In genomic region chr10:33116293-33116697, GRCh38 we compare ENCODE assay signal across 8 cellular contexts.
A peak's percentile ranks its signal among the peaks of the same experiment; 100 is the strongest.
DNase-seq lines count a peak whose midpoint lies in the region; ATAC-seq, FAIRE-seq and TF ChIP-seq lines count a peak whose summit lies in the region.

No MANE protein-coding gene starts in this region.

- no peak overlapping the region for H3K9ac ChIP-seq in neural cell (ENCODE audit: low read length)

- peak; percentile 54 for DNase-seq in ACHN
- DNase-seq in GM06990 (ENCODE audit: extremely low read depth, insufficient read length), result no peak
- peak; percentile 82 for DNase-seq in RCC 7860 (ENCODE audit: low spot score)
- no peak for DNase-seq in epithelial cell of esophagus (ENCODE audit: low read depth)
- no peak for DNase-seq in GF-D8 (lab: John Stamatoyannopoulos, UW)
- no peak for DNase-seq in NCI-H187 (lab: John Stamatoyannopoulos, UW)

- no peak for TF ChIP-seq EP300 in neural cell (conservative IDR thresholded peaks at IDR 0.05; ENCODE audit: poor library complexity, severe bottlenecking)

- TF ChIP-seq RAD21 in neural cell (conservative IDR thresholded peaks at IDR 0.05), result peak; percentile 48

- no peaks in the 10 kb centered on the region for H3K9me3 ChIP-seq in neural cell (ENCODE audit: low read length)

- H3K4me3 ChIP-seq in GM06990 (replicated peaks; ENCODE audit: low read depth, low read length) (no peak overlapping the region), epithelial cell of esophagus (ENCODE audit: low read length) (no peak overlapping the region), neural cell (ENCODE audit: low read length) (no peak overlapping the region)

- no peaks in the 10 kb centered on the region for H3K9me2 ChIP-seq in neural cell (ENCODE audit: insufficient read depth, low read length)

- H3K36me3 ChIP-seq in GM06990 (ENCODE audit: control insufficient read depth, insufficient read depth, low read length), result no peaks in the 10 kb centered on the region
- H3K36me3 ChIP-seq in neural cell (ENCODE audit: insufficient read depth, low read length), result no peaks in the 10 kb centered on the region

- in situ Hi-C loops in ACHN (cut with HindIII; ENCODE audit: low pct_ligation_motif_present, low pct_unique_long_range_greater_than_20kb, low sequenced_read_pairs), result no loop called here

- H2AFZ ChIP-seq in neural cell (ENCODE audit: low read depth, low read length), result no peak overlapping the region

- no peaks in the 10 kb centered on the region for H3K79me2 ChIP-seq in neural cell (replicated peaks; ENCODE audit: insufficient read depth, low read length)

- no peak for ATAC-seq in GM21723 (IDR thresholded peaks at IDR 0.05; ENCODE audit: unreplicated experiment)

- no peaks in the 10 kb centered on the region for H4K20me1 ChIP-seq in neural cell (ENCODE audit: insufficient read depth)

- H3F3A ChIP-seq in neural cell (ENCODE audit: insufficient read depth, low read length, poor library complexity, severe bottlenecking), result no peaks in the 10 kb centered on the region

- H3K4me2 ChIP-seq in neural cell (ENCODE audit: low read length), result no peak overlapping the region

- H3K27me3 ChIP-seq in GM06990 (replicated peaks; ENCODE audit: control insufficient read depth, insufficient read depth, low read length), result no peaks in the 10 kb centered on the region
- no peaks in the 10 kb centered on the region for H3K27me3 ChIP-seq in neural cell (ENCODE audit: insufficient read depth, low read depth, low read length)

- TF ChIP-seq CTCF in GM06990 (IDR thresholded peaks at IDR 0.05; ENCODE audit: insufficient read depth, low read length, poor library complexity, severe bottlenecking) (peak; percentile 35), epithelial cell of esophagus (IDR thresholded peaks at IDR 0.05; ENCODE audit: insufficient read depth, low read depth, low read length, missing control alignments) (peak; percentile 46), neural cell (IDR thresholded peaks at IDR 0.05; ENCODE audit: poor library complexity, severe bottlenecking) (peak; percentile 59)

- peak; percentile 77 for FAIRE-seq in RCC 7860 (lab: Jason Lieb, UNC)

- no peak overlapping the region for H3K27ac ChIP-seq in neural cell (ENCODE audit: low read length)

TF ChIP-seq in neural cell, 6 proteins besides CTCF, POLR2A, EP300 and RAD21:
- no peak for TF ChIP-seq SMC3 (conservative IDR thresholded peaks at IDR 0.05; ENCODE audit: poor library complexity)
- no peak for TF ChIP-seq REST (IDR thresholded peaks at IDR 0.05; ENCODE audit: borderline replicate concordance)
- no peak for TF ChIP-seq TAF1 (IDR thresholded peaks at IDR 0.05; ENCODE audit: low read depth)
- TF ChIP-seq POLR2AphosphoS5 (IDR thresholded peaks at IDR 0.05), result no peak

Comparison
In these comparisons a context has a peak if more than half of its experiments do, and no peak if none do; other contexts are left out.
1. DNase-seq: peak in ACHN (single experiment) and RCC 7860 (single experiment); none in GM06990 (single experiment), epithelial cell of esophagus (single experiment), GF-D8 (single experiment) and NCI-H187 (0 of 2).
2. Peak in every context shown above with its lines, with median percentiles within 50 percentile points of each other: CTCF ChIP-seq.